8 cellular contexts compared by ENCODE assay signal in the genomic region with DNA sequence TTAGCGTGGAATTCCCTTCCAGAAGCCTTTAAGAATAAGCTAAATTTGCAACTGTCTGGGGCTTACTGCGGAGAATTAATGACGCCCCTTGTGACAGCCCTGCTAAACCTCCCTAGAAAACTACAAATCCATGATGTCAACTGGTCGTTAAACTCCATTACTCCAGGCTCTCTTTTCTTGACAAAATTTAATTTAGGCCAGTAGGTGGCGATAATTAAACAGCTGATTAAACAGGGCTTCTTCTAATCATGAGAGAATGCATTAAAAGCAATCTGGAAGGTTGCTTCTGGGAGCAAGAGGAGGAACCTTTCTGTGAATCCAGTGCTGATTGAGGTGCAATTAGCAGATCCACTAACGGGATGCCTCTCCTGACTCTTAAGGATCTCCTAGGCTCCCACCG. TPM values are rescaled to one million over a fixed set of nuclear protein-coding genes. Genes with fewer than 3 reads are reported as not detected.
DNase-seq lines count a peak whose midpoint lies in the region; ATAC-seq and TF ChIP-seq lines count a peak whose summit lies in the region.

No MANE protein-coding gene starts in this region.

- TF ChIP-seq CTCF in endothelial cell (IDR thresholded peaks at IDR 0.05; ENCODE audit: unreplicated experiment), result peak; percentile 77

- H3K9me3 Mint-ChIP-seq in endothelial cell (ENCODE audit: unreplicated experiment) (no peaks in the 10 kb centered on the region), naive B cell (no peaks in the 10 kb centered on the region)

- peak; percentile 79 for DNase-seq in CD1c-positive myeloid dendritic cell (ENCODE audit: extremely low spot score)
- DNase-seq in HT1080 (ENCODE audit: low read depth), result peak; percentile 20
- peak; percentile 81 for DNase-seq in OCI-M1 (lab: John Stamatoyannopoulos, UW)
- no peak for DNase-seq in endothelial cell (ENCODE audit: low spot score)
- peak; percentile 23 for DNase-seq in naive B cell

- H3K27ac Mint-ChIP-seq in endothelial cell (ENCODE audit: unreplicated experiment) (no peak overlapping the region), naive B cell (no peak overlapping the region)

- H3K4me3 Mint-ChIP-seq in endothelial cell (ENCODE audit: unreplicated experiment) (no peak overlapping the region), naive B cell (no peak overlapping the region)

- no peaks in the 10 kb centered on the region for H3K36me3 Mint-ChIP-seq in endothelial cell (ENCODE audit: low read depth, unreplicated experiment)
- H3K36me3 Mint-ChIP-seq in naive B cell, result no peaks in the 10 kb centered on the region

- ATAC-seq in naive B cell (ENCODE audit: low read depth in 2 of 2) (peak in 1 of 2 donors; percentile 20), HG03139 (IDR thresholded peaks at IDR 0.05; ENCODE audit: unreplicated experiment) (no peak), HG03520 (IDR thresholded peaks at IDR 0.05; ENCODE audit: unreplicated experiment) (no peak), HG03457 (IDR thresholded peaks at IDR 0.05; ENCODE audit: unreplicated experiment) (no peak)

- peaks cover 6% of the 10 kb centered on the region for H3K27me3 Mint-ChIP-seq in endothelial cell (ENCODE audit: unreplicated experiment)
- H3K27me3 Mint-ChIP-seq in naive B cell, result peaks cover 35 to 39% (median 39%) of the 10 kb centered on the region in 3 donors

- H3K4me1 Mint-ChIP-seq in endothelial cell (ENCODE audit: unreplicated experiment) (no peaks in the 10 kb centered on the region), naive B cell (peaks cover under 1 to 2% (median 2%) of the 10 kb centered on the region in 3 donors)

RNA-seq across cellular contexts. Expression of gene NLRP1, which starts 8.1 kb away (rescaled TPM):
- total RNA-seq in HT1080 (2014; rRNA removed; shearing (Covaris generic)), result 15.9 and 19.8 TPM in 2 replicates
- polyA plus RNA-seq in HT1080 (2015; cell fraction: cytosol; rRNA removed), result 14.5 and 15.5 TPM in 2 replicates
- 216 and 237 TPM in 2 replicates for polyA plus RNA-seq in HT1080 (2015; cell fraction: nucleus; rRNA removed)
- total RNA-seq in endothelial cell (ENCODE audit: unreplicated experiment), result 7.8 TPM
- polyA plus RNA-seq in naive B cell (ENCODE audit: low read depth in 6 of 6), result 10 to 100 TPM in 5 of 6 donors, 1 to 10 TPM in 1; 8.8 to 43.3 (median 18.2) TPM
